Comparison of ENCODE assay signal across 8 cellular contexts in the genomic region with DNA sequence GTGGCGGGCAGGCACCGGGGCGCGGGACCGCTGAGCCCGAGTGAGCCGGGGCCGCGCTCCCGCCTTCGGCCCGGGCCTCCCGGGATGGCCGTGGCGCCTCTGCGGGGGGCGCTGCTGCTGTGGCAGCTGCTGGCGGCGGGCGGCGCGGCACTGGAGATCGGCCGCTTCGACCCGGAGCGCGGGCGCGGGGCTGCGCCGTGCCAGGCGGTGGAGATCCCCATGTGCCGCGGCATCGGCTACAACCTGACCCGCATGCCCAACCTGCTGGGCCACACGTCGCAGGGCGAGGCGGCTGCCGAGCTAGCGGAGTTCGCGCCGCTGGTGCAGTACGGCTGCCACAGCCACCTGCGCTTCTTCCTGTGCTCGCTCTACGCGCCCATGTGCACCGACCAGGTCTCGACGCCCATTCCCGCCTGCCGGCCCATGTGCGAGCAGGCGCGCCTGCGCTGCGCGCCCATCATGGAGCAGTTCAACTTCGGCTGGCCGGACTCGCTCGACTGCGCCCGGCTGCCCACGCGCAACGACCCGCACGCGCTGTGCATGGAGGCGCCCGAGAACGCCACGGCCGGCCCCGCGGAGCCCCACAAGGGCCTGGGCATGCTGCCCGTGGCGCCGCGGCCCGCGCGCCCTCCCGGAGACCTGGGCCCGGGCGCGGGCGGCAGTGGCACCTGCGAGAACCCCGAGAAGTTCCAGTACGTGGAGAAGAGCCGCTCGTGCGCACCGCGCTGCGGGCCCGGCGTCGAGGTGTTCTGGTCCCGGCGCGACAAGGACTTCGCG. TPM values are rescaled to one million over a fixed set of nuclear protein-coding genes. Genes with fewer than 3 reads are reported as not detected.
A peak's percentile ranks its signal among the peaks of the same experiment; 100 is the strongest.
DNase-seq lines count a peak whose midpoint lies in the region; ATAC-seq, FAIRE-seq and TF ChIP-seq lines count a peak whose summit lies in the region.

No MANE protein-coding gene starts in this region.

- TF ChIP-seq CTCF in HepG2 (CRISPR knock-in tag; IDR thresholded peaks at IDR 0.05): 0 out of 2 replicates have a peak, but pooled peaks have one; percentile 23
- TF ChIP-seq CTCF in right lobe of liver (IDR thresholded peaks at IDR 0.05): no peak
- no peak for TF ChIP-seq CTCF in epithelial cell of esophagus (IDR thresholded peaks at IDR 0.05; ENCODE audit: insufficient read depth, low read depth, low read length, missing control alignments)
- TF ChIP-seq CTCF in GM20000 (IDR thresholded peaks at IDR 0.05; ENCODE audit: extremely low read depth, missing control alignments): no peak

- peak overlapping the region; percentile 65; the same call in 1 of the 2 replicates for H3K9ac ChIP-seq in HepG2 (ENCODE audit: insufficient read depth, low read depth, low read length)

- no peak for FAIRE-seq in HepG2 (lab: Jason Lieb, UNC)

- H3K27me3 ChIP-seq in HepG2 (ENCODE audit: control insufficient read depth in 1 of 2, insufficient read depth in 2 of 2, low read length in 2 of 2) (peaks cover 0 to 7% of the 10 kb centered on the region in 2 experiments; a peak in 2 of 5 replicates), right lobe of liver (no peaks in the 10 kb centered on the region)

- TF ChIP-seq EP300 in HepG2 (IDR thresholded peaks at IDR 0.05; ENCODE audit: low read depth in 2 of 2, low read length in 2 of 2): no peak
- no peak for TF ChIP-seq EP300 in HepG2 (CRISPR knock-in tag; IDR thresholded peaks at IDR 0.05; ENCODE audit: borderline replicate concordance)
- no peak for TF ChIP-seq EP300 in Ishikawa (IDR thresholded peaks at IDR 0.05; ENCODE audit: borderline replicate concordance)

- H3K4me3 ChIP-seq in HepG2 (replicated peaks in 1 of 3; ENCODE audit: insufficient read depth in 1 of 3, low read depth in 2 of 3, low read length in 3 of 3): peak overlapping the region; percentile 32 to 61 (median 50); a peak in 5 of 6 replicates
- peak overlapping the region in 1 of 3 donors; percentile 41 for H3K4me3 ChIP-seq in right lobe of liver
- H3K4me3 ChIP-seq in epithelial cell of esophagus (ENCODE audit: low read length): no peak overlapping the region

- CTCF ChIA-PET in HepG2 (lab: Yijun Ruan, JAX; ENCODE audit: low intra/inter-chr PET ratio, low total read pairs): no interaction called here

- H3K27ac ChIP-seq in HepG2 (ENCODE audit: extremely low read length, insufficient read depth, low read length) (no peak overlapping the region), right lobe of liver (no peak overlapping the region)

- H4K20me1 ChIP-seq in HepG2 (ENCODE audit: insufficient read depth, low read length): no peaks in the 10 kb centered on the region

- peak overlapping the region; percentile 73 for H3K4me2 ChIP-seq in HepG2 (ENCODE audit: low read depth, low read length)

- no peak for DNase-seq in HepG2 (ENCODE audit: low spot score)
- no peak for DNase-seq in right lobe of liver
- DNase-seq in epithelial cell of esophagus (ENCODE audit: low read depth): peak; percentile 32
- peak; percentile 22 for DNase-seq in stimulated activated naive CD8-positive, alpha-beta T cell treated with anti-CD3 and anti-CD28 coated beads, Interleukin-15, Interleukin-2, amounts not matched to agents 100 U/mL and 50 U/mL, for 24 hours
- DNase-seq in GM20000 (ENCODE audit: low spot score): no peak
- DNase-seq in ACHN: no peak

- TF ChIP-seq RAD21 in HepG2 (CRISPR knock-in tag; IDR thresholded peaks at IDR 0.05) (no peak; the same call in 1 of the 2 replicates), Ishikawa (IDR thresholded peaks at IDR 0.05; ENCODE audit: low read depth) (no peak)

- H3K9me3 ChIP-seq in HepG2 (ENCODE audit: low read length) (no peaks in the 10 kb centered on the region), right lobe of liver (no peaks in the 10 kb centered on the region)

- POLR2A ChIA-PET in HepG2 (lab: Yijun Ruan, JAX): no interaction called here

- 96% methylated on average over 67 of the region's 110 CpGs for WGBS in HepG2 (ENCODE audit: low lambda C conversion rate)
- 33% methylated on average over 3 of the region's 110 CpGs for WGBS in right lobe of liver (ENCODE audit: insufficient coverage, low coverage, low lambda C conversion rate, missing lambda C conversion rate)

- H2AFZ ChIP-seq in HepG2 (ENCODE audit: low read length): no peak overlapping the region

- no peak for TF ChIP-seq POLR2A in HepG2 (IDR thresholded peaks at IDR 0.05; ENCODE audit: insufficient read depth in 1 of 2, low read depth in 2 of 2, low read length in 2 of 2)
- TF ChIP-seq POLR2A in right lobe of liver (IDR thresholded peaks at IDR 0.05): no peak

- ATAC-seq in HepG2 (no peak), right lobe of liver (no peak), GM18870 (IDR thresholded peaks at IDR 0.05; ENCODE audit: unreplicated experiment) (no peak)
- ATAC-seq in stimulated activated naive CD8-positive, alpha-beta T cell treated with anti-CD3 and anti-CD28 coated beads, Interleukin-15, Interleukin-2, amounts not matched to agents 100 U/mL and 50 U/mL, for 24 hours: peak; percentile 5

- in situ Hi-C loops in HepG2 (cut with HindIII; ENCODE audit: extremely low pct_ligation_motif_present, low pct_unique_long_range_greater_than_20kb) (no loop called here), ACHN (cut with HindIII; ENCODE audit: low pct_ligation_motif_present, low pct_unique_long_range_greater_than_20kb, low sequenced_read_pairs) (no loop called here)

- peaks cover 47% of the 10 kb centered on the region for H3K4me1 ChIP-seq in HepG2 (ENCODE audit: insufficient read depth, low read length)
- H3K4me1 ChIP-seq in right lobe of liver: no peaks in the 10 kb centered on the region

- H3K36me3 ChIP-seq in HepG2 (replicated peaks in 1 of 2; ENCODE audit: control insufficient read depth in 1 of 2, insufficient read depth in 2 of 2, low read length in 2 of 2) (0 out of 5 replicates have a peak, but pooled peaks cover 0 to 1% of the 10 kb centered on the region in 2 experiments), right lobe of liver (peaks cover 0 to under 1% (median 0%) of the 10 kb centered on the region in 4 donors)

- no peaks in the 10 kb centered on the region for H3K79me2 ChIP-seq in HepG2 (ENCODE audit: insufficient read depth, low read length)

- intact Hi-C loops in HepG2 (cut with micrococcal nuclease; ENCODE audit: unreplicated experiment): no loop called here
- intact Hi-C loops in right lobe of liver (cut with DNase I): loop anchor here in 1 of 2 donors (10.0 kb wide), 1 partner anchor 89 kb away; no protein-coding TSS in a partner anchor

- no TSS peak for BruUV-seq in HepG2 (replicated peaks; lab: Mats Ljungman, UMichigan)

TF ChIP-seq in HepG2, 621 proteins besides CTCF, POLR2A, EP300 and RAD21 (continues in another document):
- TF ChIP-seq, protein P1, sequence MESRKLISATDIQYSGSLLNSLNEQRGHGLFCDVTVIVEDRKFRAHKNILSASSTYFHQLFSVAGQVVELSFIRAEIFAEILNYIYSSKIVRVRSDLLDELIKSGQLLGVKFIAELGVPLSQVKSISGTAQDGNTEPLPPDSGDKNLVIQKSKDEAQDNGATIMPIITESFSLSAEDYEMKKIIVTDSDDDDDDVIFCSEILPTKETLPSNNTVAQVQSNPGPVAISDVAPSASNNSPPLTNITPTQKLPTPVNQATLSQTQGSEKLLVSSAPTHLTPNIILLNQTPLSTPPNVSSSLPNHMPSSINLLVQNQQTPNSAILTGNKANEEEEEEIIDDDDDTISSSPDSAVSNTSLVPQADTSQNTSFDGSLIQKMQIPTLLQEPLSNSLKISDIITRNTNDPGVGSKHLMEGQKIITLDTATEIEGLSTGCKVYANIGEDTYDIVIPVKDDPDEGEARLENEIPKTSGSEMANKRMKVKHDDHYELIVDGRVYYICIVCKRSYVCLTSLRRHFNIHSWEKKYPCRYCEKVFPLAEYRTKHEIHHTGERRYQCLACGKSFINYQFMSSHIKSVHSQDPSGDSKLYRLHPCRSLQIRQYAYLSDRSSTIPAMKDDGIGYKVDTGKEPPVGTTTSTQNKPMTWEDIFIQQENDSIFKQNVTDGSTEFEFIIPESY (CRISPR knock-in tag; IDR thresholded peaks at IDR 0.05): peak; percentile 94

TF ChIP-seq in Ishikawa, 13 proteins besides CTCF, POLR2A, EP300 and RAD21:
- no peak for TF ChIP-seq TCF12 (IDR thresholded peaks at IDR 0.05; ENCODE audit: low read depth)
- TF ChIP-seq, protein P2, sequence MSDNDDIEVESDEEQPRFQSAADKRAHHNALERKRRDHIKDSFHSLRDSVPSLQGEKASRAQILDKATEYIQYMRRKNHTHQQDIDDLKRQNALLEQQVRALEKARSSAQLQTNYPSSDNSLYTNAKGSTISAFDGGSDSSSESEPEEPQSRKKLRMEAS (IDR thresholded peaks at IDR 0.05): peak; percentile 78
- TF ChIP-seq TEAD4 (IDR thresholded peaks at IDR 0.05): no peak
- no peak for TF ChIP-seq YY1 (IDR thresholded peaks at IDR 0.05; ENCODE audit: low read depth)
TF ChIP-seq in Ishikawa: peak in this region for 1.

RNA-seq across cellular contexts. Expression of a gene that starts 0.5 kb away (rescaled TPM):
- total RNA-seq in HepG2 (2016; rRNA removed; fragmentation: Illumina TruSeq; extraction: Trizol): 0.87 and 2.2 TPM in 2 replicates
- 0.88 and 1.5 TPM in 2 replicates for total RNA-seq in HepG2 (2016; cell fraction: cytosol; rRNA removed; fragmentation: Illumina TruSeq; extraction: Trizol; ENCODE audit: low read depth)
- total RNA-seq in HepG2 (2016; cell fraction: insoluble cytoplasmic fraction; rRNA removed; fragmentation: Illumina TruSeq; extraction: Trizol): 1.0 and 2.2 TPM in 2 replicates
- total RNA-seq in HepG2 (2016; cell fraction: membrane; rRNA removed; fragmentation: Illumina TruSeq; extraction: Trizol): 2.2 and 2.9 TPM in 2 replicates
- 1.5 and 1.7 TPM in 2 replicates for total RNA-seq in HepG2 (2016; cell fraction: nucleus; rRNA removed; fragmentation: Illumina TruSeq; extraction: Trizol)
- polyA plus RNA-seq in HepG2 (2011; rRNA removed): 0.53 and 0.94 TPM in 2 replicates
- polyA plus RNA-seq in HepG2 (2011; cell fraction: cytosol; rRNA removed): 0.90 and 1.4 TPM in 2 replicates
- polyA plus RNA-seq in HepG2 (2011; cell fraction: nucleus; rRNA removed): 1.0 and 1.3 TPM in 2 replicates
- 0.43 and 0.53 TPM in 2 replicates for polyA plus RNA-seq in HepG2 (2012)
- polyA plus RNA-seq in HepG2 (2016; cell fraction: cytosol; fragmentation: Illumina TruSeq; extraction: Trizol; ENCODE audit: low read depth): 0.84 and 1.2 TPM in 2 replicates
- polyA plus RNA-seq in HepG2 (2016; cell fraction: insoluble cytoplasmic fraction; fragmentation: Illumina TruSeq; extraction: Trizol; ENCODE audit: low read depth): 0.85 and 1.4 TPM in 2 replicates
- polyA plus RNA-seq in HepG2 (2016; cell fraction: membrane; fragmentation: Illumina TruSeq; extraction: Trizol; ENCODE audit: low read depth): 1.8 and 2.0 TPM in 2 replicates
- polyA plus RNA-seq in HepG2 (2016; cell fraction: nucleus; fragmentation: Illumina TruSeq; extraction: Trizol; ENCODE audit: insufficient read depth, low read depth): 2.1 and 2.2 TPM in 2 replicates
- polyA minus RNA-seq in HepG2 (2011; rRNA and poly(A)+ RNA removed; ENCODE audit: low replicate concordance): 0.54 and 5.2 TPM in 2 replicates
- polyA minus RNA-seq in HepG2 (2011; cell fraction: cytosol; rRNA and poly(A)+ RNA removed): 1.2 and 1.4 TPM in 2 replicates
- polyA minus RNA-seq in HepG2 (2011; cell fraction: nucleus; rRNA and poly(A)+ RNA removed): 1.5 and 2.3 TPM in 2 replicates
- total RNA-seq in right lobe of liver: under 1 TPM in 2 of 6 experiments, not detected in 4; 0.09 to 0.27 TPM

Comparison
In these comparisons a context has a peak if more than half of its experiments do, and no peak if none do; other contexts are left out.
1. DNase-seq: peak in epithelial cell of esophagus (single experiment) and stimulated activated naive CD8-positive, alpha-beta T cell treated with anti-CD3 and anti-CD28 coated beads, Interleukin-15, Interleukin-2, amounts not matched to agents 100 U/mL and 50 U/mL, for 24 hours (single experiment); none in HepG2 (single experiment), right lobe of liver (0 of 3), GM20000 (single experiment) and ACHN (single experiment).